ENCODE assay signal across 14 cellular contexts in genomic region chr22:38259370-38259769, GRCh38. TPM values are rescaled to one million over a fixed set of nuclear protein-coding genes. Genes with fewer than 3 reads are reported as not detected.
DNase-seq lines count a peak whose midpoint lies in the region; ATAC-seq and TF ChIP-seq lines count a peak whose summit lies in the region.
"Had no signal": no experiment of that assay in that cellular context is flagged by ENCODE, and none has a peak within 500 bp of the region (broad histone marks: within the 10 kb centered on the region; RNA-seq: fewer than 3 reads in every experiment).

No MANE protein-coding gene starts in this region.

- H3K36me3 ChIP-seq in OCI-LY7 (ENCODE audit: insufficient read depth, low read length) (peaks cover 15% of the 10 kb centered on the region), gastroesophageal sphincter (no peaks in the 10 kb centered on the region), psoas muscle (ENCODE audit: insufficient read depth in 1 of 2, low read depth in 1 of 2) (peaks cover 0 to 10% of the 10 kb centered on the region in 2 donors)

- BruUV-seq in OCI-LY7 (replicated peaks; lab: Mats Ljungman, UMichigan) = no TSS peak

- H4K20me1 ChIP-seq in OCI-LY7 (ENCODE audit: insufficient read depth, low read length) = no peaks in the 10 kb centered on the region

- CTCF ChIA-PET in OCI-LY7 (lab: Charles Lee; ENCODE audit: unreplicated experiment) = interaction anchor here (0.9 kb wide), 1 partner anchor 24 kb away, joined by 5 read pairs; no protein-coding TSS in a partner anchor

- peaks cover 38% of the 10 kb centered on the region; the same call in 1 of the 2 replicates for H3K79me2 ChIP-seq in OCI-LY7 (ENCODE audit: insufficient read depth, low read depth, low read length)

- H3K9me3 ChIP-seq in OCI-LY7 (ENCODE audit: low read length) (no peaks in the 10 kb centered on the region), gastroesophageal sphincter (no peaks in the 10 kb centered on the region), psoas muscle (no peaks in the 10 kb centered on the region)

- peak overlapping the region; percentile 81 for H3K27ac ChIP-seq in OCI-LY7 (ENCODE audit: low read depth, low read length, poor library complexity, severe bottlenecking)
- peak overlapping the region in 3 of 4 donors; percentile 82 to 89 (median 85) for H3K27ac ChIP-seq in gastroesophageal sphincter
- H3K27ac ChIP-seq in psoas muscle = peak overlapping the region; percentile 50

- intact Hi-C loops in OCI-LY7 (cut with micrococcal nuclease; ENCODE audit: unreplicated experiment) (no loop called here), psoas muscle (cut with DNase I) (no loop called here), posterior cingulate gyrus (cut with DNase I) (no loop called here)

- TF ChIP-seq EP300 in gastroesophageal sphincter (IDR thresholded peaks at IDR 0.05) = no peak

- TF ChIP-seq POLR2A in gastroesophageal sphincter (IDR thresholded peaks at IDR 0.05) = no peak

- no peaks in the 10 kb centered on the region for H3K9me2 ChIP-seq in OCI-LY7 (ENCODE audit: insufficient read depth, low read length)

- TF ChIP-seq CTCF in OCI-LY7 (conservative IDR thresholded peaks at IDR 0.05; ENCODE audit: low read length) (no peak), gastroesophageal sphincter (IDR thresholded peaks at IDR 0.05) (no peak), psoas muscle (IDR thresholded peaks at IDR 0.05) (no peak), GM13976 (IDR thresholded peaks at IDR 0.05; ENCODE audit: borderline replicate concordance, control extremely low read depth, extremely low read depth, insufficient read depth, missing control alignments) (no peak)

- peaks cover 72% of the 10 kb centered on the region for H3K4me1 ChIP-seq in OCI-LY7 (ENCODE audit: insufficient read depth, low read length, poor library complexity, severe bottlenecking)
- H3K4me1 ChIP-seq in gastroesophageal sphincter = peaks cover 4 to 82% (median 41%) of the 10 kb centered on the region in 3 donors
- H3K4me1 ChIP-seq in psoas muscle = peaks cover 73% of the 10 kb centered on the region

- POLR2A ChIA-PET in OCI-LY7 (lab: Charles Lee) = interaction anchor here (0.6 to 1.7 kb wide), 2 partner anchors 9 to 70 kb away, joined by 4 read pairs; no protein-coding TSS in a partner anchor

- H3K27me3 ChIP-seq in gastroesophageal sphincter (no peaks in the 10 kb centered on the region), psoas muscle (ENCODE audit: insufficient read depth in 3 of 3, low read length in 2 of 3) (no peaks in the 10 kb centered on the region)

- H3K4me2 ChIP-seq in OCI-LY7 (ENCODE audit: low read length) = peak overlapping the region; percentile 74

- 74 to 88% methylated on average over 7 to 8 of the region's 8 CpGs for WGBS in gastroesophageal sphincter (ENCODE audit: low coverage in 1 of 2), 2 donors
- WGBS in psoas muscle, 3 donors = 76 to 82% (median 80%) methylated on average over 8 of the region's 8 CpGs

- H3K4me3 ChIP-seq in OCI-LY7 (ENCODE audit: low read depth, low read length, poor library complexity, severe bottlenecking) = peak overlapping the region; percentile 40
- H3K4me3 ChIP-seq in gastroesophageal sphincter = no peak overlapping the region
- H3K4me3 ChIP-seq in psoas muscle = no peak overlapping the region

- DNase-seq in G401 (ENCODE audit: low spot score) (peak; percentile 49), OCI-LY7 (ENCODE audit: low spot score) (no peak), psoas muscle (no peak), GM13976 (ENCODE audit: low spot score) (no peak), posterior cingulate gyrus (no peak)
- no peak for DNase-seq in activated naive CD4-positive, alpha-beta T cell treated with anti-CD3 and anti-CD28 coated beads, Interleukin-2, amount 50 U/mL, for 16 hours
- DNase-seq: activated CD4-positive, alpha-beta T cell treated with anti-CD3 and anti-CD28 coated beads, Interleukin-2, amount 10 ng/mL, durations not matched to agents 24 days and 14 days; activated effector memory CD4-positive, alpha-beta T cell treated with anti-CD3 and anti-CD28 coated beads, Interleukin-2, amount 50 U/mL, for 16 hours; CD4-positive, CD25-positive, alpha-beta regulatory T cell; NCI-H524 treated with DMSO at 0.1 percent for 48 hours had no signal

- H2AFZ ChIP-seq in OCI-LY7 (ENCODE audit: low read length) = no peak overlapping the region

- ATAC-seq in gastroesophageal sphincter (no peak), psoas muscle (no peak), GM21529 (IDR thresholded peaks at IDR 0.05; ENCODE audit: unreplicated experiment) (no peak)
- ATAC-seq: esophagus mucosa, SK-N-SH treated with all-trans-retinoic acid at 6 μM for 48 hours had no signal

- in situ Hi-C loops in G401 (cut with HindIII; ENCODE audit: low sequenced_read_pairs) = loop anchor here (25.0 kb wide), 1 partner anchor 147 kb away; the partner anchor contains the start of gene BAIAP2L2
- in situ Hi-C loops in GM13976 (cut with MboI; ENCODE audit: low sequenced_read_pairs, unreplicated experiment) = no loop called here

RNA-seq across cellular contexts. Expression of gene TMEM184B, which starts 13.4 kb away (rescaled TPM):
- total RNA-seq in G401 (2014; rRNA removed; shearing (Covaris generic)) = 16.2 and 20.5 TPM in 2 replicates
- 11.1 and 19.1 TPM in 2 replicates for total RNA-seq in OCI-LY7 (2014; rRNA removed; shearing (Covaris generic))
- total RNA-seq in OCI-LY7 (2022) (37.8 and 50.2 TPM in 2 replicates), gastroesophageal sphincter (100 to 1,000 TPM in 1 of 4 donors, 10 to 100 TPM in 3; 52.0 to 108 (median 64.9) TPM), psoas muscle (10 to 100 TPM; 23.2 to 40.3 (median 30.3) TPM)
- 10 to 100 TPM; 13.6 to 28.2 (median 24.8) TPM for polyA plus RNA-seq in psoas muscle

RNA-seq across cellular contexts. Expression of gene MAFF, which starts 57.6 kb away (rescaled TPM):
- 10.5 and 11.9 TPM in 2 replicates for total RNA-seq in G401 (2014; rRNA removed; shearing (Covaris generic))
- 3.8 and 5.7 TPM in 2 replicates for total RNA-seq in OCI-LY7 (2014; rRNA removed; shearing (Covaris generic))
- total RNA-seq in OCI-LY7 (2022) (3.4 and 5.3 TPM in 2 replicates), gastroesophageal sphincter (10 to 100 TPM; 21.2 to 93.7 (median 51.2) TPM), psoas muscle (10 to 100 TPM in 3 of 4 donors, 1 to 10 TPM in 1; 5.7 to 63.8 (median 39.5) TPM)
- polyA plus RNA-seq in psoas muscle = 100 to 1,000 TPM in 1 of 3 donors, 10 to 100 TPM in 2; 23.6 to 118 (median 26.9) TPM

RNA-seq across cellular contexts. Expression of gene CSNK1E, which starts 57.9 kb away (rescaled TPM):
- total RNA-seq in G401 (2014; rRNA removed; shearing (Covaris generic)) = 94.4 and 129 TPM in 2 replicates
- total RNA-seq in OCI-LY7 (2014; rRNA removed; shearing (Covaris generic)) = 152 and 182 TPM in 2 replicates
- total RNA-seq in OCI-LY7 (2022) = 203 and 211 TPM in 2 replicates
- 10 to 100 TPM; 70.3 to 90.3 (median 80.0) TPM for total RNA-seq in gastroesophageal sphincter
- 10 to 100 TPM; 41.4 to 61.8 (median 49.0) TPM for total RNA-seq in psoas muscle
- polyA plus RNA-seq in psoas muscle = 100 to 1,000 TPM in 1 of 3 donors, 10 to 100 TPM in 2; 33.4 to 193 (median 63.6) TPM
